Comparison of ENCODE assay signal across 25 cellular contexts in genomic region chr19:49542446-49542845, GRCh38. TPM values are rescaled to one million over a fixed set of nuclear protein-coding genes. Genes with fewer than 3 reads are reported as not detected.
"Had no signal": no experiment of that assay in that cellular context is flagged by ENCODE, and none has a peak within 500 bp of the region (broad histone marks: within the 10 kb centered on the region; RNA-seq: fewer than 3 reads in every experiment).

No MANE protein-coding gene starts in this region.

- H3K9me3 Mint-ChIP-seq: naive thymus-derived CD4-positive, alpha-beta T cell; stimulated activated naive B cell treated with anti-CD40 and anti-IgM and Interleukin-4, amounts not matched to agents 10 μg/mL and 1 μg/mL and 100 μg/mL, for 72 hours; stimulated activated naive CD8-positive, alpha-beta T cell treated with anti-CD3 and anti-CD28 coated beads, Interleukin-15, amount 100 ng/mL, for 72 hours had no signal

- H3K36me3 ChIP-seq: prostate gland had no signal

- H3K27ac Mint-ChIP-seq: stimulated activated naive B cell treated with anti-CD40 and anti-IgM and Interleukin-4, amounts not matched to agents 10 μg/mL and 1 μg/mL and 100 μg/mL, for 72 hours; stimulated activated naive CD8-positive, alpha-beta T cell treated with anti-CD3 and anti-CD28 coated beads, Interleukin-15, amount 100 ng/mL, for 72 hours had no signal

- H3K27ac ChIP-seq: coronary artery, dorsolateral prefrontal cortex, heart left ventricle, parathyroid adenoma, prostate gland, spleen, testis, tibial nerve, upper lobe of right lung had no signal

- H3K4me1 ChIP-seq: parathyroid adenoma, prostate gland, upper lobe of right lung had no signal

- ATAC-seq: left colon; left ventricle myocardium superior; naive thymus-derived CD4-positive, alpha-beta T cell; sciatic nerve; stimulated activated naive B cell treated with anti-CD40 and anti-IgM and Interleukin-4, amounts not matched to agents 10 μg/mL and 1 μg/mL and 100 μg/mL, for 72 hours; stimulated activated naive CD8-positive, alpha-beta T cell treated with anti-CD3 and anti-CD28 coated beads, Interleukin-15, amount 100 ng/mL, for 72 hours; upper lobe of right lung had no signal

- H3K27me3 Mint-ChIP-seq: stimulated activated naive B cell treated with anti-CD40 and anti-IgM and Interleukin-4, amounts not matched to agents 10 μg/mL and 1 μg/mL and 100 μg/mL, for 72 hours; stimulated activated naive CD8-positive, alpha-beta T cell treated with anti-CD3 and anti-CD28 coated beads, Interleukin-15, amount 100 ng/mL, for 72 hours had no signal

- H3K9ac ChIP-seq: parathyroid adenoma had no signal

- H3K27me3 ChIP-seq: dorsolateral prefrontal cortex, heart left ventricle, spleen, testis, tibial nerve, upper lobe of right lung had no signal

- H3K4me3 Mint-ChIP-seq: stimulated activated naive B cell treated with anti-CD40 and anti-IgM and Interleukin-4, amounts not matched to agents 10 μg/mL and 1 μg/mL and 100 μg/mL, for 72 hours; stimulated activated naive CD8-positive, alpha-beta T cell treated with anti-CD3 and anti-CD28 coated beads, Interleukin-15, amount 100 ng/mL, for 72 hours had no signal

- H3K36me3 Mint-ChIP-seq: stimulated activated naive B cell treated with anti-CD40 and anti-IgM and Interleukin-4, amounts not matched to agents 10 μg/mL and 1 μg/mL and 100 μg/mL, for 72 hours had no signal

- H3K4me3 ChIP-seq: coronary artery, dorsolateral prefrontal cortex, heart left ventricle, prostate gland, spleen, testis, tibial nerve, upper lobe of right lung had no signal

- DNase-seq: dorsolateral prefrontal cortex; effector CD8-positive, alpha-beta T cell; heart left ventricle; hippocampal formation; left colon; left ventricle myocardium superior; mesendoderm; naive thymus-derived CD4-positive, alpha-beta T cell; nucleus accumbens; spleen; stimulated activated CD4-positive, alpha-beta T cell treated with anti-CD3 and anti-CD28 coated beads, Interleukin-15, amount 100 ng/mL, for 24 hours; stimulated activated CD4-positive, alpha-beta T cell treated with anti-CD3 and anti-CD28 coated beads, Interleukin-1b, Interleukin-23, amount 100 ng/mL, for 48 hours; stimulated activated CD4-positive, alpha-beta T cell treated with anti-CD3 and anti-CD28 coated beads, Interleukin-4, amount 100 ng/mL, for 24 hours; stimulated activated naive B cell treated with anti-CD40 and anti-IgM and Interleukin-4, amounts not matched to agents 10 μg/mL and 1 μg/mL and 100 μg/mL, for 72 hours; stimulated activated naive CD8-positive, alpha-beta T cell treated with anti-CD3 and anti-CD28 coated beads, Interleukin-15, amount 100 ng/mL, for 72 hours; testis; upper lobe of right lung had no signal

- H3K9me3 ChIP-seq: heart left ventricle, prostate gland, spleen, testis, tibial nerve, upper lobe of right lung had no signal

RNA-seq across cellular contexts. Expression of gene RCN3, which starts 14.6 kb away (rescaled TPM):
- polyA plus RNA-seq: neural cell had no signal

RNA-seq across cellular contexts. Expression of gene FCGRT, which starts 30.0 kb away (rescaled TPM):
- polyA plus RNA-seq: neural cell had no signal

RNA-seq across cellular contexts. Expression of gene PRRG2, which starts 38.7 kb away (rescaled TPM):
- total RNA-seq: skeletal muscle tissue had no signal
- polyA plus RNA-seq: fibroblast of lung, neural cell had no signal
